Comparison of ENCODE assay signal across 8 cellular contexts in the genomic region with DNA sequence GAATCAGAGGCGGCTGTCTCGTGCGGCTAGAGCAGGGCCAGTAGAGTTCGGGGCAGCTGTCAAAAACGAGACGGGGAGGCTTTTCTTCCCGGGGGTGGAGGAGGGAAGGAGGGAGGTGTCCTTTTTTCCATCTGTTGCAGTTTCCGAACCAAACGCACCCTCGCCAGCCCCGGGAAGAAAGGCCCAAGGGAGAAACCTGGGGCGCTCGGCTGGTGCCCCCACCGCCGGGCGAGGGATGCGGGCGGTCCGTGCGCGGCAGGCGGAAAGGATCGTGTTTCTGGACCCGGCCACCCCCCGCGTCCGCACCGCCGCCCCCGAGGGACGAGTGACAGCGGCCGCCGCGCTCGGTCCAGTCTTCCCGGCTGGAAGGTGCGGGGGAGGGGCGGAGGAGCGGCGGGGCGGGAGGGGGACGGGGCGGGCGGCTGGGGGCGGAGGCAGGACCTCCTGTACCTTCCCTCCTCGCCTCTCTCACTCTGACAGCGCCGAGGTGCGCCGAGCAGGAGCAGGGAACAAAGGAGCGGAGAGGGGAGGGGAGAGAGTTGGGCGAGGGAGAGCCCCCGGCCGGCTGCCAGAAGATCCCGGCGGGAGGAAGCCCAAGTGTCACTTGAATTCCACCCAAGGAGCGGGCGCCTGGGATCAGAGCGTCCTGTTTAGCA. TPM values are rescaled to one million over a fixed set of nuclear protein-coding genes. Genes with fewer than 3 reads are reported as not detected.
DNase-seq lines count a peak whose midpoint lies in the region; ATAC-seq, FAIRE-seq and TF ChIP-seq lines count a peak whose summit lies in the region.

A gene (plus strand): TSS at position 471 of the 656 bp plus-strand sequence. CDS start 318 bp downstream, outside the sequence.

- peak within 1 kb of the TSS; percentile 96 for H3K4me2 ChIP-seq in neural progenitor cell

- DNase-seq in COLO668 (lab: John Stamatoyannopoulos, UW; ENCODE audit: unreplicated experiment) (peak; percentile 91), Panc1 (ENCODE audit: low read depth, low spot score) (no peak), frontal cortex (ENCODE audit: low spot score in 2 of 2) (peak; percentile 25 to 54), neural progenitor cell (ENCODE audit: low spot score) (peak; percentile 92), type B pancreatic cell (ENCODE audit: extremely low spot score, unreplicated experiment) (peak; percentile 85)
- DNase-seq in activated naive CD4-positive, alpha-beta T cell treated with anti-CD3 and anti-CD28 coated beads, Interleukin-2, amount 50 U/mL, for 16 hours = peak; percentile 56

- peaks cover 52% of the 10 kb centered on the region for H4K20me1 ChIP-seq in neural progenitor cell (ENCODE audit: low read depth)

- peaks cover 5% of the 10 kb centered on the region for H3K36me3 ChIP-seq in Panc1 (ENCODE audit: control insufficient read depth, insufficient read depth, low read length)
- H3K36me3 ChIP-seq in neural progenitor cell = no peaks in the 10 kb centered on the region

- peaks cover 43% of the 10 kb centered on the region for H3K4me1 Mint-ChIP-seq in neural progenitor cell
- H3K4me1 Mint-ChIP-seq in type B pancreatic cell (ENCODE audit: unreplicated experiment) = peaks cover 23% of the 10 kb centered on the region

- no peaks in the 10 kb centered on the region for H3K27me3 ChIP-seq in Panc1 (ENCODE audit: control insufficient read depth, insufficient read depth, low read length)
- no peaks in the 10 kb centered on the region for H3K27me3 ChIP-seq in neural progenitor cell

- no peak for TF ChIP-seq CTCF in Panc1 (IDR thresholded peaks at IDR 0.05)
- TF ChIP-seq CTCF in neural progenitor cell (IDR thresholded peaks at IDR 0.05) = no peak
- TF ChIP-seq CTCF in type B pancreatic cell (conservative IDR thresholded peaks at IDR 0.05) = no peak

- ATAC-seq in HG02884 (IDR thresholded peaks at IDR 0.05; ENCODE audit: unreplicated experiment) (peak; percentile 4), Panc1 (peak; percentile 61), GM18511 (IDR thresholded peaks at IDR 0.05; ENCODE audit: unreplicated experiment) (no peak)

- H3K27me3 Mint-ChIP-seq in neural progenitor cell (ENCODE audit: insufficient read depth, low read depth) = peaks cover 17% of the 10 kb centered on the region
- H3K27me3 Mint-ChIP-seq in type B pancreatic cell = peaks cover 10% of the 10 kb centered on the region

- CTCF ChIA-PET in Panc1 (lab: Charles Lee) = no interaction called here

- no peak for FAIRE-seq in frontal cortex (lab: Jason Lieb, UNC)

- H3K27ac ChIP-seq in Panc1 (ENCODE audit: low read length) = peak within 1 kb of the TSS; percentile 100
- peak within 1 kb of the TSS; percentile 98 for H3K27ac ChIP-seq in neural progenitor cell

- POLR2A ChIA-PET in Panc1 (lab: Charles Lee) = interaction anchor here (0.6 to 2.5 kb wide), 4 partner anchors 10 to 251 kb away, joined by 3 to 28 read pairs (median 6); no protein-coding TSS in a partner anchor

- no peak within 1 kb of the TSS for H2AFZ ChIP-seq in neural progenitor cell (replicated peaks)

- H3K9me3 ChIP-seq in Panc1 (ENCODE audit: control insufficient read depth, insufficient read depth, low read depth, low read length) (no peaks in the 10 kb centered on the region), neural progenitor cell (ENCODE audit: low read depth) (no peaks in the 10 kb centered on the region)

- intact Hi-C loops in Panc1 (cut with micrococcal nuclease; ENCODE audit: unreplicated experiment) = loop anchor here (5.0 to 10.0 kb wide), 2 partner anchors 135 to 217 kb away; no protein-coding TSS in a partner anchor

- no peaks in the 10 kb centered on the region for H3K9me3 Mint-ChIP-seq in neural progenitor cell
- H3K9me3 Mint-ChIP-seq in type B pancreatic cell = no peaks in the 10 kb centered on the region

- H3K4me1 ChIP-seq in Panc1 (ENCODE audit: control insufficient read depth, insufficient read depth, low read length) (peaks cover 29% of the 10 kb centered on the region), neural progenitor cell (peaks cover 19% of the 10 kb centered on the region)

- H3K4me3 Mint-ChIP-seq in neural progenitor cell (peak within 1 kb of the TSS; percentile 99), type B pancreatic cell (peak within 1 kb of the TSS; percentile 98)

- H3K27ac Mint-ChIP-seq in neural progenitor cell = peak within 1 kb of the TSS; percentile 99
- H3K27ac Mint-ChIP-seq in type B pancreatic cell = peak within 1 kb of the TSS; percentile 99

- H3K4me3 ChIP-seq in Panc1 (ENCODE audit: low read depth in 2 of 2, low read length in 2 of 2) (peak within 1 kb of the TSS; percentile 97 to 98), neural progenitor cell (peak within 1 kb of the TSS; percentile 81)

- peaks cover 79% of the 10 kb centered on the region for H3K79me2 ChIP-seq in neural progenitor cell (ENCODE audit: low read depth)

- H3F3A ChIP-seq in neural progenitor cell (ENCODE audit: low read depth) = peaks cover 80% of the 10 kb centered on the region

- H3K9ac ChIP-seq in neural progenitor cell = peak within 1 kb of the TSS; percentile 70

- H3K36me3 Mint-ChIP-seq in neural progenitor cell (peaks cover 11% of the 10 kb centered on the region), type B pancreatic cell (peaks cover 11% of the 10 kb centered on the region)

- no TSS peak for BruUV-seq in Panc1 (replicated peaks; lab: Mats Ljungman, UMichigan)

- in situ Hi-C loops in Panc1 (cut with HindIII; ENCODE audit: low pct_unique_long_range_greater_than_20kb, low sequenced_read_pairs) = no loop called here

RNA-seq across cellular contexts. Expression of the gene that starts here (rescaled TPM):
- total RNA-seq in Panc1 (2021; ENCODE audit: unreplicated experiment) (171 TPM), frontal cortex (15.5 TPM), neural progenitor cell (ENCODE audit: low replicate concordance) (260 and 261 TPM in 2 replicates), type B pancreatic cell (ENCODE audit: low replicate concordance) (80.7 and 111 TPM in 2 replicates)
- polyA plus RNA-seq in Panc1 (2012; ENCODE audit: insufficient read length) = 131 TPM
